In the genomic region with DNA sequence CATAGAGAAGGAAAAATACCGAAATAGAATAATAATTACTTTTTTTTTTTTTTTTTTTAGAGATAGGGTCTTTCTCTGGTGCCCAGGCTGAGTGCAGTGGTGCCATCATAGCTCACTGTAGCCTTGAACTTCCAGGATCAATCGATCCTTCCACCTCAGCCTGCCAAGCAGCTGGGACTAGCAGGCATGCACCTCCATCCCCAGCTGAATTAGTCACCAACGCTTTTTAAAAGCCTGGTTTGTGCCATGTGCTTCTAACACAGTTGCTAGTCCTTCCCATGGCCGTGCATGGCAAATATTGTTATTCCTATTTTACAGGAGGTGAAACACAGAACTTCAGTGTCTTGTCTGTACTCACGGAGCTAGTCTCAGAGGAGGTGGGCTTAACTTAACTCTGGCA, we compare ENCODE assay signal across 1 cellular context.
TF ChIP-seq lines count a peak whose summit lies in the region.

No MANE protein-coding gene starts in this region.

TF ChIP-seq in H1, 55 proteins besides CTCF, POLR2A, EP300 and RAD21:
- TF ChIP-seq SP2 (IDR thresholded peaks at IDR 0.05; ENCODE audit: low read length) (no peak), SP4 (IDR thresholded peaks at IDR 0.05; ENCODE audit: low read length) (no peak), RBBP5 (IDR thresholded peaks at IDR 0.05; ENCODE audit: borderline replicate concordance, low read depth, low read length) (no peak), POU5F1 (IDR thresholded peaks at IDR 0.05; ENCODE audit: low read depth, low read length) (no peak), CBX8 (IDR thresholded peaks at IDR 0.05; ENCODE audit: borderline replicate concordance, low read depth, low read length) (no peak), JUN (IDR thresholded peaks at IDR 0.05; ENCODE audit: low read depth, low read length) (no peak), CREB1 (IDR thresholded peaks at IDR 0.05) (no peak), TBP (IDR thresholded peaks at IDR 0.05; ENCODE audit: low read depth, low read length) (no peak), PHF8 (conservative IDR thresholded peaks at IDR 0.05; ENCODE audit: low read depth, low read length) (no peak), EGR1 (IDR thresholded peaks at IDR 0.05; ENCODE audit: borderline replicate concordance, low read depth, low read length) (no peak), RXRA (IDR thresholded peaks at IDR 0.05; ENCODE audit: insufficient read depth, low read depth, low read length) (no peak), EZH2 (IDR thresholded peaks at IDR 0.05; ENCODE audit: low read depth, low read length, severe bottlenecking) (no peak), SRF (IDR thresholded peaks at IDR 0.05; ENCODE audit: low read depth, low read length) (no peak), SIRT6 (IDR thresholded peaks at IDR 0.05; ENCODE audit: low read length) (no peak), POLR2AphosphoS5 (IDR thresholded peaks at IDR 0.05; ENCODE audit: low read depth, low read length) (no peak), BACH1 (IDR thresholded peaks at IDR 0.05; ENCODE audit: low read length) (no peak), YY1 (IDR thresholded peaks at IDR 0.05; ENCODE audit: low read depth, low read length) (no peak)
- TF ChIP-seq, protein P1, sequence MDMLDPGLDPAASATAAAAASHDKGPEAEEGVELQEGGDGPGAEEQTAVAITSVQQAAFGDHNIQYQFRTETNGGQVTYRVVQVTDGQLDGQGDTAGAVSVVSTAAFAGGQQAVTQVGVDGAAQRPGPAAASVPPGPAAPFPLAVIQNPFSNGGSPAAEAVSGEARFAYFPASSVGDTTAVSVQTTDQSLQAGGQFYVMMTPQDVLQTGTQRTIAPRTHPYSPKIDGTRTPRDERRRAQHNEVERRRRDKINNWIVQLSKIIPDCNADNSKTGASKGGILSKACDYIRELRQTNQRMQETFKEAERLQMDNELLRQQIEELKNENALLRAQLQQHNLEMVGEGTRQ (IDR thresholded peaks at IDR 0.05; ENCODE audit: low read length) = no peak
- TF ChIP-seq, protein P2, sequence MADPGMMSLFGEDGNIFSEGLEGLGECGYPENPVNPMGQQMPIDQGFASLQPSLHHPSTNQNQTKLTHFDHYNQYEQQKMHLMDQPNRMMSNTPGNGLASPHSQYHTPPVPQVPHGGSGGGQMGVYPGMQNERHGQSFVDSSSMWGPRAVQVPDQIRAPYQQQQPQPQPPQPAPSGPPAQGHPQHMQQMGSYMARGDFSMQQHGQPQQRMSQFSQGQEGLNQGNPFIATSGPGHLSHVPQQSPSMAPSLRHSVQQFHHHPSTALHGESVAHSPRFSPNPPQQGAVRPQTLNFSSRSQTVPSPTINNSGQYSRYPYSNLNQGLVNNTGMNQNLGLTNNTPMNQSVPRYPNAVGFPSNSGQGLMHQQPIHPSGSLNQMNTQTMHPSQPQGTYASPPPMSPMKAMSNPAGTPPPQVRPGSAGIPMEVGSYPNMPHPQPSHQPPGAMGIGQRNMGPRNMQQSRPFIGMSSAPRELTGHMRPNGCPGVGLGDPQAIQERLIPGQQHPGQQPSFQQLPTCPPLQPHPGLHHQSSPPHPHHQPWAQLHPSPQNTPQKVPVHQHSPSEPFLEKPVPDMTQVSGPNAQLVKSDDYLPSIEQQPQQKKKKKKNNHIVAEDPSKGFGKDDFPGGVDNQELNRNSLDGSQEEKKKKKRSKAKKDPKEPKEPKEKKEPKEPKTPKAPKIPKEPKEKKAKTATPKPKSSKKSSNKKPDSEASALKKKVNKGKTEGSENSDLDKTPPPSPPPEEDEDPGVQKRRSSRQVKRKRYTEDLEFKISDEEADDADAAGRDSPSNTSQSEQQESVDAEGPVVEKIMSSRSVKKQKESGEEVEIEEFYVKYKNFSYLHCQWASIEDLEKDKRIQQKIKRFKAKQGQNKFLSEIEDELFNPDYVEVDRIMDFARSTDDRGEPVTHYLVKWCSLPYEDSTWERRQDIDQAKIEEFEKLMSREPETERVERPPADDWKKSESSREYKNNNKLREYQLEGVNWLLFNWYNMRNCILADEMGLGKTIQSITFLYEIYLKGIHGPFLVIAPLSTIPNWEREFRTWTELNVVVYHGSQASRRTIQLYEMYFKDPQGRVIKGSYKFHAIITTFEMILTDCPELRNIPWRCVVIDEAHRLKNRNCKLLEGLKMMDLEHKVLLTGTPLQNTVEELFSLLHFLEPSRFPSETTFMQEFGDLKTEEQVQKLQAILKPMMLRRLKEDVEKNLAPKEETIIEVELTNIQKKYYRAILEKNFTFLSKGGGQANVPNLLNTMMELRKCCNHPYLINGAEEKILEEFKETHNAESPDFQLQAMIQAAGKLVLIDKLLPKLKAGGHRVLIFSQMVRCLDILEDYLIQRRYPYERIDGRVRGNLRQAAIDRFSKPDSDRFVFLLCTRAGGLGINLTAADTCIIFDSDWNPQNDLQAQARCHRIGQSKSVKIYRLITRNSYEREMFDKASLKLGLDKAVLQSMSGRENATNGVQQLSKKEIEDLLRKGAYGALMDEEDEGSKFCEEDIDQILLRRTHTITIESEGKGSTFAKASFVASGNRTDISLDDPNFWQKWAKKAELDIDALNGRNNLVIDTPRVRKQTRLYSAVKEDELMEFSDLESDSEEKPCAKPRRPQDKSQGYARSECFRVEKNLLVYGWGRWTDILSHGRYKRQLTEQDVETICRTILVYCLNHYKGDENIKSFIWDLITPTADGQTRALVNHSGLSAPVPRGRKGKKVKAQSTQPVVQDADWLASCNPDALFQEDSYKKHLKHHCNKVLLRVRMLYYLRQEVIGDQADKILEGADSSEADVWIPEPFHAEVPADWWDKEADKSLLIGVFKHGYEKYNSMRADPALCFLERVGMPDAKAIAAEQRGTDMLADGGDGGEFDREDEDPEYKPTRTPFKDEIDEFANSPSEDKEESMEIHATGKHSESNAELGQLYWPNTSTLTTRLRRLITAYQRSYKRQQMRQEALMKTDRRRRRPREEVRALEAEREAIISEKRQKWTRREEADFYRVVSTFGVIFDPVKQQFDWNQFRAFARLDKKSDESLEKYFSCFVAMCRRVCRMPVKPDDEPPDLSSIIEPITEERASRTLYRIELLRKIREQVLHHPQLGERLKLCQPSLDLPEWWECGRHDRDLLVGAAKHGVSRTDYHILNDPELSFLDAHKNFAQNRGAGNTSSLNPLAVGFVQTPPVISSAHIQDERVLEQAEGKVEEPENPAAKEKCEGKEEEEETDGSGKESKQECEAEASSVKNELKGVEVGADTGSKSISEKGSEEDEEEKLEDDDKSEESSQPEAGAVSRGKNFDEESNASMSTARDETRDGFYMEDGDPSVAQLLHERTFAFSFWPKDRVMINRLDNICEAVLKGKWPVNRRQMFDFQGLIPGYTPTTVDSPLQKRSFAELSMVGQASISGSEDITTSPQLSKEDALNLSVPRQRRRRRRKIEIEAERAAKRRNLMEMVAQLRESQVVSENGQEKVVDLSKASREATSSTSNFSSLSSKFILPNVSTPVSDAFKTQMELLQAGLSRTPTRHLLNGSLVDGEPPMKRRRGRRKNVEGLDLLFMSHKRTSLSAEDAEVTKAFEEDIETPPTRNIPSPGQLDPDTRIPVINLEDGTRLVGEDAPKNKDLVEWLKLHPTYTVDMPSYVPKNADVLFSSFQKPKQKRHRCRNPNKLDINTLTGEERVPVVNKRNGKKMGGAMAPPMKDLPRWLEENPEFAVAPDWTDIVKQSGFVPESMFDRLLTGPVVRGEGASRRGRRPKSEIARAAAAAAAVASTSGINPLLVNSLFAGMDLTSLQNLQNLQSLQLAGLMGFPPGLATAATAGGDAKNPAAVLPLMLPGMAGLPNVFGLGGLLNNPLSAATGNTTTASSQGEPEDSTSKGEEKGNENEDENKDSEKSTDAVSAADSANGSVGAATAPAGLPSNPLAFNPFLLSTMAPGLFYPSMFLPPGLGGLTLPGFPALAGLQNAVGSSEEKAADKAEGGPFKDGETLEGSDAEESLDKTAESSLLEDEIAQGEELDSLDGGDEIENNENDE (IDR thresholded peaks at IDR 0.05; ENCODE audit: insufficient replicate concordance, low read length) = no peak
